ENCODE assay signal across 1 cellular context in the genomic region with DNA sequence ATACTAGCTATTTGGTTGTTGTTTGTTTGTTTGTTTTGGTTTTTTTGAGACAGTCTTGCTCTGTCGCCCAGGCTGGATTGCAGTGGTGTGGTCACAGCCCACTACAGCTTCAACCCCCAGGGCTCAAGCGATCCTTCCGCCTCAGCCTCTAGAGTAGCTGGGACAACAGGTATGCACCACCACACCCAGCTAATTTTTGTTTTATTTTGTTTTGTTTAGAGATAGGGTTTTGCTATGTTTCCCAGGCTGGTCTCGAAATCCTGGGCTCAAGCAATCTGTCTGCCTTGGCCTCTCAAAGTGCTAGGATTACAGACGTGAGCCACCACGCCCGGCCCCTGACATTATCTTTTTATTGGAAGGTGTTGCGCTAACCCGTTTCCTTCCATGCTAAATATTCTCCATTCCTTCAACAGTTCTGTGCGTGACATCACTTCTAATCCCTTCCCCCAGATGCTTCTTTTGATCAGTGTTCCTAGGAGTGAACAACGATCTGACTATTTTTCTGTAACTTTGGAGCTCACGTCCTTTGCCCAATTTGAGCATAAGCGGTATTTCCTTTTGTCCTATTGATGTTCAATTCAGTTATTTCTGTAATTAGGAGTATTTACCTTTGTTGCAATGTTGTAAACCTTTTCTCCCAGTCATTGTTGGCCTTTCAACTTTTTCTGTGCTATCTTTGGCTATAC.
TF ChIP-seq lines count a peak whose summit lies in the region.

No MANE protein-coding gene starts in this region.

TF ChIP-seq in HepG2, 621 proteins besides CTCF, POLR2A, EP300 and RAD21 (continued from another document and continues in another):
- peak; percentile 74 for TF ChIP-seq ZNF18 (CRISPR knock-in tag; IDR thresholded peaks at IDR 0.05; ENCODE audit: insufficient replicate concordance)
- TF ChIP-seq, protein P1, sequence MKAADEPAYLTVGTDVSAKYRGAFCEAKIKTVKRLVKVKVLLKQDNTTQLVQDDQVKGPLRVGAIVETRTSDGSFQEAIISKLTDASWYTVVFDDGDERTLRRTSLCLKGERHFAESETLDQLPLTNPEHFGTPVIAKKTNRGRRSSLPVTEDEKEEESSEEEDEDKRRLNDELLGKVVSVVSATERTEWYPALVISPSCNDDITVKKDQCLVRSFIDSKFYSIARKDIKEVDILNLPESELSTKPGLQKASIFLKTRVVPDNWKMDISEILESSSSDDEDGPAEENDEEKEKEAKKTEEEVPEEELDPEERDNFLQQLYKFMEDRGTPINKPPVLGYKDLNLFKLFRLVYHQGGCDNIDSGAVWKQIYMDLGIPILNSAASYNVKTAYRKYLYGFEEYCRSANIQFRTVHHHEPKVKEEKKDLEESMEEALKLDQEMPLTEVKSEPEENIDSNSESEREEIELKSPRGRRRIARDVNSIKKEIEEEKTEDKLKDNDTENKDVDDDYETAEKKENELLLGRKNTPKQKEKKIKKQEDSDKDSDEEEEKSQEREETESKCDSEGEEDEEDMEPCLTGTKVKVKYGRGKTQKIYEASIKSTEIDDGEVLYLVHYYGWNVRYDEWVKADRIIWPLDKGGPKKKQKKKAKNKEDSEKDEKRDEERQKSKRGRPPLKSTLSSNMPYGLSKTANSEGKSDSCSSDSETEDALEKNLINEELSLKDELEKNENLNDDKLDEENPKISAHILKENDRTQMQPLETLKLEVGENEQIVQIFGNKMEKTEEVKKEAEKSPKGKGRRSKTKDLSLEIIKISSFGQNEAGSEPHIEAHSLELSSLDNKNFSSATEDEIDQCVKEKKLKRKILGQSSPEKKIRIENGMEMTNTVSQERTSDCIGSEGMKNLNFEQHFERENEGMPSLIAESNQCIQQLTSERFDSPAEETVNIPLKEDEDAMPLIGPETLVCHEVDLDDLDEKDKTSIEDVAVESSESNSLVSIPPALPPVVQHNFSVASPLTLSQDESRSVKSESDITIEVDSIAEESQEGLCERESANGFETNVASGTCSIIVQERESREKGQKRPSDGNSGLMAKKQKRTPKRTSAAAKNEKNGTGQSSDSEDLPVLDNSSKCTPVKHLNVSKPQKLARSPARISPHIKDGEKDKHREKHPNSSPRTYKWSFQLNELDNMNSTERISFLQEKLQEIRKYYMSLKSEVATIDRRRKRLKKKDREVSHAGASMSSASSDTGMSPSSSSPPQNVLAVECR (CRISPR knock-in tag; IDR thresholded peaks at IDR 0.05; ENCODE audit: borderline replicate concordance): peak; percentile 16; the same call in 1 of the 2 replicates
- no peak for TF ChIP-seq ZFP36 (IDR thresholded peaks at IDR 0.05; ENCODE audit: borderline replicate concordance, low read depth, low read length, partially characterized antibody)
- no peak for TF ChIP-seq RBM39 (IDR thresholded peaks at IDR 0.05; ENCODE audit: low read depth, low read length, poor library complexity, severe bottlenecking)
- no peak for TF ChIP-seq PLRG1 (conservative IDR thresholded peaks at IDR 0.05)
- TF ChIP-seq DPF2 (CRISPR knock-in tag; IDR thresholded peaks at IDR 0.05; ENCODE audit: borderline replicate concordance, low read depth): peak; percentile 95
- TF ChIP-seq ISX (CRISPR knock-in tag; conservative IDR thresholded peaks at IDR 0.05): no peak; the same call in 1 of the 2 replicates
- TF ChIP-seq, protein P2, sequence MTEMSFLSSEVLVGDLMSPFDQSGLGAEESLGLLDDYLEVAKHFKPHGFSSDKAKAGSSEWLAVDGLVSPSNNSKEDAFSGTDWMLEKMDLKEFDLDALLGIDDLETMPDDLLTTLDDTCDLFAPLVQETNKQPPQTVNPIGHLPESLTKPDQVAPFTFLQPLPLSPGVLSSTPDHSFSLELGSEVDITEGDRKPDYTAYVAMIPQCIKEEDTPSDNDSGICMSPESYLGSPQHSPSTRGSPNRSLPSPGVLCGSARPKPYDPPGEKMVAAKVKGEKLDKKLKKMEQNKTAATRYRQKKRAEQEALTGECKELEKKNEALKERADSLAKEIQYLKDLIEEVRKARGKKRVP (CRISPR knock-in tag; IDR thresholded peaks at IDR 0.05): 0 out of 4 replicates have a peak, but pooled peaks of 1 of the 2 experiments have one; percentile 14
- TF ChIP-seq FOXP4 (CRISPR knock-in tag; IDR thresholded peaks at IDR 0.05): peak; percentile 99
- TF ChIP-seq, protein P3, sequence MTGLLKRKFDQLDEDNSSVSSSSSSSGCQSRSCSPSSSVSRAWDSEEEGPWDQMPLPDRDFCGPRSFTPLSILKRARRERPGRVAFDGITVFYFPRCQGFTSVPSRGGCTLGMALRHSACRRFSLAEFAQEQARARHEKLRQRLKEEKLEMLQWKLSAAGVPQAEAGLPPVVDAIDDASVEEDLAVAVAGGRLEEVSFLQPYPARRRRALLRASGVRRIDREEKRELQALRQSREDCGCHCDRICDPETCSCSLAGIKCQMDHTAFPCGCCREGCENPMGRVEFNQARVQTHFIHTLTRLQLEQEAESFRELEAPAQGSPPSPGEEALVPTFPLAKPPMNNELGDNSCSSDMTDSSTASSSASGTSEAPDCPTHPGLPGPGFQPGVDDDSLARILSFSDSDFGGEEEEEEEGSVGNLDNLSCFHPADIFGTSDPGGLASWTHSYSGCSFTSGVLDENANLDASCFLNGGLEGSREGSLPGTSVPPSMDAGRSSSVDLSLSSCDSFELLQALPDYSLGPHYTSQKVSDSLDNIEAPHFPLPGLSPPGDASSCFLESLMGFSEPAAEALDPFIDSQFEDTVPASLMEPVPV (CRISPR knock-in tag; IDR thresholded peaks at IDR 0.05): peak; percentile 81; the same call in 1 of the 2 replicates
- TF ChIP-seq ZNF563 (CRISPR knock-in tag; IDR thresholded peaks at IDR 0.05): no peak
- no peak for TF ChIP-seq DNMT1 (CRISPR knock-in tag; IDR thresholded peaks at IDR 0.05)
- no peak for TF ChIP-seq ZNF10 (CRISPR knock-in tag; IDR thresholded peaks at IDR 0.05; ENCODE audit: borderline replicate concordance, low read depth)
- peak; percentile 81 for TF ChIP-seq HMG20A (CRISPR knock-in tag; IDR thresholded peaks at IDR 0.05; ENCODE audit: borderline replicate concordance)
- no peak for TF ChIP-seq SP1 (IDR thresholded peaks at IDR 0.05)
- no peak; the same call in 1 of the 2 replicates for TF ChIP-seq SP1 (CRISPR knock-in tag; IDR thresholded peaks at IDR 0.05)
- no peak for TF ChIP-seq MZF1 (CRISPR knock-in tag; IDR thresholded peaks at IDR 0.05; ENCODE audit: borderline replicate concordance)
- TF ChIP-seq ZNF577 (CRISPR knock-in tag; IDR thresholded peaks at IDR 0.05; ENCODE audit: borderline replicate concordance, low read depth): no peak
- peak; percentile 15; the same call in 1 of the 2 replicates for TF ChIP-seq SRF (IDR thresholded peaks at IDR 0.05; ENCODE audit: low read depth, low read length)
- TF ChIP-seq TEAD3 (CRISPR knock-in tag; optimal IDR thresholded peaks at IDR 0.05; ENCODE audit: borderline replicate concordance): peak; percentile 86
- TF ChIP-seq SALL2 (CRISPR knock-in tag; IDR thresholded peaks at IDR 0.05): no peak
- no peak for TF ChIP-seq ZNF263 (CRISPR knock-in tag; IDR thresholded peaks at IDR 0.05)
- no peak for TF ChIP-seq HNRNPUL1 (IDR thresholded peaks at IDR 0.05; ENCODE audit: low read depth, low read length)
- no peak for TF ChIP-seq ZHX2 (IDR thresholded peaks at IDR 0.05; ENCODE audit: low read depth)
- TF ChIP-seq ZHX2 (CRISPR knock-in tag; IDR thresholded peaks at IDR 0.05; ENCODE audit: borderline replicate concordance): peak; percentile 88; the same call in 1 of the 2 replicates
- TF ChIP-seq NFE2 (CRISPR knock-in tag; IDR thresholded peaks at IDR 0.05): 0 out of 2 replicates have a peak, but pooled peaks have one; percentile 40
- no peak for TF ChIP-seq ATM (IDR thresholded peaks at IDR 0.05; ENCODE audit: borderline replicate concordance)
- TF ChIP-seq MBD4 (IDR thresholded peaks at IDR 0.05; ENCODE audit: borderline replicate concordance, low read length): no peak; the same call in 1 of the 2 replicates
- TF ChIP-seq HIVEP1 (CRISPR knock-in tag; IDR thresholded peaks at IDR 0.05): no peak
- no peak for TF ChIP-seq SRY (CRISPR knock-in tag; IDR thresholded peaks at IDR 0.05)
- 0 out of 2 replicates have a peak, but pooled peaks have one; percentile 61 for TF ChIP-seq ESRRA (CRISPR knock-in tag; IDR thresholded peaks at IDR 0.05; ENCODE audit: low read depth)
- no peak for TF ChIP-seq ELK4 (CRISPR knock-in tag; IDR thresholded peaks at IDR 0.05; ENCODE audit: borderline replicate concordance)
- TF ChIP-seq ZBTB20 (CRISPR knock-in tag; IDR thresholded peaks at IDR 0.05; ENCODE audit: borderline replicate concordance, low read depth): no peak
- TF ChIP-seq ZNF550 (CRISPR knock-in tag; IDR thresholded peaks at IDR 0.05; ENCODE audit: borderline replicate concordance): no peak
- TF ChIP-seq ZNF354B (CRISPR knock-in tag; IDR thresholded peaks at IDR 0.05): peak; percentile 36; the same call in 1 of the 2 replicates
- TF ChIP-seq HOXA3 (CRISPR knock-in tag; IDR thresholded peaks at IDR 0.05): peak; percentile 67; the same call in 1 of the 2 replicates
- TF ChIP-seq ZNF143 (CRISPR knock-in tag; IDR thresholded peaks at IDR 0.05): no peak
- no peak for TF ChIP-seq ZNF891 (CRISPR knock-in tag; IDR thresholded peaks at IDR 0.05)
- TF ChIP-seq ZNF432 (CRISPR knock-in tag; IDR thresholded peaks at IDR 0.05; ENCODE audit: borderline replicate concordance): no peak
- no peak for TF ChIP-seq CENPBD1 (CRISPR knock-in tag; IDR thresholded peaks at IDR 0.05; ENCODE audit: borderline replicate concordance, low read depth)
- no peak for TF ChIP-seq AGO1 (IDR thresholded peaks at IDR 0.05; ENCODE audit: low read depth, low read length, poor library complexity, severe bottlenecking)
